Comparison of ENCODE assay signal across 8 cellular contexts in the genomic region with DNA sequence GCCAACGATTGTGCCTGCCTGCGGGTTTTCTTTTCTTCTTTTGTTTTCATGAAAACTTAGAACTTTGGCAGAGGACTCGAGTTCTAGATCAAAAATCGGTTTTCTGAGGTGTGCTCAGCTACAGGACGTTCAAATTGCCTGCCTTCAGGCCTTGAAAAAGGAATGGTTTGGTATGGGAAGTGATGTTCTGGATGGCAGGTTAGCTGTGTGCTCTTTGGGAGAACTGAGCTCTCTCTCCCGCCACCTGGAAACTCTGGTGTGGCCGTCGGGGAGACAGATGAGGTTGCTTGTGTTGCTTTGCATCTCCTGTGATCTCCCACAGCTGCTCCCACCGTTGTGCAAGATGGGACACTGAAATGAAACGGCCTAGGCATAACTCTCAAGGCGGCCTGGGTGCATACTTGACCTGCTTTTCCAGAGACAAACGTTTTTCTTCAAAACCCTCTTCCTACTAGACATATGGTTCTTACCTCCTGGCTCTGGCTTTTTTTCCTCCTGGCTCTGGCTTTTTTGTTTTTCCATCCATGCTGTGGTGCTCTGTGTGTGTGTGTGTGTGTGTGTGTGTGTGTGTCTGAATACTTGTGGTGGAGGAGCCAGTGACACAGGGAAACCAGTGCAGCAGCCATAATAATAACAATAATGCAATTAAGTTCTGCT. TPM values are rescaled to one million over a fixed set of nuclear protein-coding genes. Genes with fewer than 3 reads are reported as not detected.
DNase-seq lines count a peak whose midpoint lies in the region; ATAC-seq and TF ChIP-seq lines count a peak whose summit lies in the region.

No MANE protein-coding gene starts in this region.

- no peaks in the 10 kb centered on the region for H3K9me3 Mint-ChIP-seq in activated naive CD8-positive, alpha-beta T cell treated with anti-CD3 and anti-CD28 coated beads for 36 hours

- CTCF ChIA-PET in AG04450 (lab: Charles Lee) = interaction anchor here (0.6 to 3.4 kb wide), 6 partner anchors 142 to 299 kb away, joined by 3 to 19 read pairs (median 4); a partner anchor contains a TSS

- peaks cover 3% of the 10 kb centered on the region for H3K4me1 ChIP-seq in right cardiac atrium (ENCODE audit: control insufficient read depth, insufficient read depth, low read length)

- H3K9me3 ChIP-seq in AG04450 (ENCODE audit: control insufficient read depth, insufficient read depth, low read length) = no peaks in the 10 kb centered on the region; the same call in 1 of the 2 replicates
- no peaks in the 10 kb centered on the region for H3K9me3 ChIP-seq in right cardiac atrium (ENCODE audit: control insufficient read depth, low read length)

- no peak for TF ChIP-seq CTCF in AG04450 (IDR thresholded peaks at IDR 0.05; ENCODE audit: low read depth, low read length)

- ATAC-seq in right cardiac atrium (no peak), sciatic nerve (peak; percentile 27), HG03039 (IDR thresholded peaks at IDR 0.05; ENCODE audit: unreplicated experiment) (no peak), GM21717 (IDR thresholded peaks at IDR 0.05; ENCODE audit: unreplicated experiment) (no peak)

- peak overlapping the region; percentile 57 for H3K27ac ChIP-seq in AG04450 (ENCODE audit: low read depth, low read length)
- H3K27ac ChIP-seq in right cardiac atrium (ENCODE audit: low read length) = peak overlapping the region; percentile 20

- WGBS in right cardiac atrium = 34% methylated on average over 12 of the region's 12 CpGs

- no peaks in the 10 kb centered on the region for H3K36me3 Mint-ChIP-seq in activated naive CD8-positive, alpha-beta T cell treated with anti-CD3 and anti-CD28 coated beads for 36 hours

- H3K4me3 ChIP-seq in AG04450 (ENCODE audit: low read depth, low read length) (peak overlapping the region; percentile 88), right cardiac atrium (ENCODE audit: low read length) (peak overlapping the region; percentile 79)

- POLR2A ChIA-PET in AG04450 (lab: Yijun Ruan, JAX) = interaction anchor here (0.7 kb wide), 1 partner anchor 126 kb away, joined by 3 read pairs; no protein-coding TSS in a partner anchor

- H3K4me1 Mint-ChIP-seq in activated naive CD8-positive, alpha-beta T cell treated with anti-CD3 and anti-CD28 coated beads for 36 hours = peaks cover 5% of the 10 kb centered on the region

- no peak overlapping the region for H3K27ac Mint-ChIP-seq in activated naive CD8-positive, alpha-beta T cell treated with anti-CD3 and anti-CD28 coated beads for 36 hours

- intact Hi-C loops in right cardiac atrium (cut with DNase I) = loop anchor here (10.0 kb wide), 4 partner anchors 128 to 298 kb away; no protein-coding TSS in a partner anchor
- intact Hi-C loops in sciatic nerve (cut with DNase I) = loop anchor here (10.0 kb wide), 2 partner anchors 152 to 298 kb away; no protein-coding TSS in a partner anchor

- peaks cover 47% of the 10 kb centered on the region for H3K27me3 Mint-ChIP-seq in activated naive CD8-positive, alpha-beta T cell treated with anti-CD3 and anti-CD28 coated beads for 36 hours

- H3K27me3 ChIP-seq in AG04450 (ENCODE audit: control insufficient read depth, insufficient read depth, low read length) = no peaks in the 10 kb centered on the region
- H3K27me3 ChIP-seq in right cardiac atrium (ENCODE audit: control insufficient read depth, insufficient read depth) = no peaks in the 10 kb centered on the region

- no peak for DNase-seq in AG04450 (ENCODE audit: low read depth, low spot score)
- DNase-seq in HCEC 1CT = peak; percentile 48
- no peak for DNase-seq in activated naive CD8-positive, alpha-beta T cell treated with anti-CD3 and anti-CD28 coated beads for 36 hours
- DNase-seq in right cardiac atrium = peak; percentile 15 to 56 (median 37)
- DNase-seq in sciatic nerve (ENCODE audit: low spot score) = no peak
- no peak for DNase-seq in stimulated activated CD4-positive, alpha-beta T cell treated with anti-CD3 and anti-CD28 coated beads, Interleukin-15, amount 100 ng/mL, for 24 hours

- peak overlapping the region; percentile 74 for H3K4me3 Mint-ChIP-seq in activated naive CD8-positive, alpha-beta T cell treated with anti-CD3 and anti-CD28 coated beads for 36 hours

RNA-seq across cellular contexts. Expression of a gene that starts 2.0 kb away (rescaled TPM):
- polyA plus RNA-seq in AG04450 (2011; rRNA removed) (16.2 and 22.0 TPM in 2 replicates), right cardiac atrium (7.9 TPM)
- polyA minus RNA-seq in AG04450 (2011; rRNA and poly(A)+ RNA removed) = 8.3 and 14.9 TPM in 2 replicates
- total RNA-seq in activated naive CD8-positive, alpha-beta T cell treated with anti-CD3 and anti-CD28 coated beads for 36 hours = 1 to 10 TPM in 1 of 2 experiments, under 1 TPM in 1; 0.98 to 1.3 TPM
- total RNA-seq in right cardiac atrium (10 to 100 TPM in 2 of 4 donors, 1 to 10 TPM in 2; 7.2 to 10.8 (median 9.9) TPM), sciatic nerve (129 TPM)

Comparison
In these comparisons a context has a peak if more than half of its experiments do, and no peak if none do; other contexts are left out.
1. DNase-seq: peak in HCEC 1CT (single experiment) and right cardiac atrium (3 of 3); none in AG04450 (single experiment), activated naive CD8-positive, alpha-beta T cell treated with anti-CD3 and anti-CD28 coated beads for 36 hours (single experiment), sciatic nerve (single experiment) and stimulated activated CD4-positive, alpha-beta T cell treated with anti-CD3 and anti-CD28 coated beads, Interleukin-15, amount 100 ng/mL, for 24 hours (single experiment).
2. RNA of a gene that starts 2.0 kb away (total RNA-seq): 129 TPM in sciatic nerve (single experiment); 7.2 to 10.8 TPM in right cardiac atrium and 0.98 to 1.3 TPM in activated naive CD8-positive, alpha-beta T cell treated with anti-CD3 and anti-CD28 coated beads for 36 hours; every median in the first group is over 10 times any median in the second.